Comparison of ENCODE assay signal across 1 cellular context in the genomic region with DNA sequence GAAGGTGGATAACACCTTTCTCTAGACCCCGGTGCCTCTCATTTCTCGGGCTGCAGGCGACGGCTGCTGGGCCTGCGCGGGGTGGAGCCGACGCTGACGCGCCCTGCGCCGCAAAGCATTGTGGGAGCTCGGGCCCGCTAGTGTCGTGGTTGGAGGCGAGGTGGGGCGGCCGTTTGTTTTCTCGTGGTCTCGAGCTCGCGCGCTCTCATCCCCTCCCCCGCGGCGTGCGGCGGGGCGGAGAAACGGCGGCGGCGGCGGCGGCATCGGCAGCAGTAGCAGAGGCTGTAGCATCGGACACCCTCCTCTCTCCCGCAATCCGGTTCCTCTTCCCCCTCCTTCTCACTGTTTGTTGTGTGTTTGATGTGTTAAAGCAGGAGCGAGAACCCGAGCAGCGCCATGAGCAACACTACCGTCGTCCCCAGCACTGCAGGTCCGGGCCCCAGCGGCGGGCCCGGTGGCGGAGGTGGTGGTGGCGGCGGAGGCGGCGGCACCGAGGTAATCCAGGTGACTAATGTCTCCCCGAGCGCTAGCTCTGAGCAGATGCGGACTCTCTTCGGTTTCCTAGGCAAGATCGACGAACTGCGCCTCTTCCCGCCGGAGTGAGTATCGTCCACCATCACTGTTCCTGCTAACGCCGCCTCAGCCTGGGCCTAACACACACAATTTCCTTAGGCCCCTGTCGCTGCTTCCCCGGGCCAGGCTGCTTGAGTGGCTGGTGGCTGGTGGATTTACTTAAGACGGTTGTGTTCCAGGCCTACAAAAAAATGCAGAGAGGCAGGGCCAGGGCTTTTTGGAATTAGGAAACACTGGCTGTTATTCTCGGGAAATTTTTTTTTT.
TF ChIP-seq lines count a peak whose summit lies in the region.

A gene with protein sequence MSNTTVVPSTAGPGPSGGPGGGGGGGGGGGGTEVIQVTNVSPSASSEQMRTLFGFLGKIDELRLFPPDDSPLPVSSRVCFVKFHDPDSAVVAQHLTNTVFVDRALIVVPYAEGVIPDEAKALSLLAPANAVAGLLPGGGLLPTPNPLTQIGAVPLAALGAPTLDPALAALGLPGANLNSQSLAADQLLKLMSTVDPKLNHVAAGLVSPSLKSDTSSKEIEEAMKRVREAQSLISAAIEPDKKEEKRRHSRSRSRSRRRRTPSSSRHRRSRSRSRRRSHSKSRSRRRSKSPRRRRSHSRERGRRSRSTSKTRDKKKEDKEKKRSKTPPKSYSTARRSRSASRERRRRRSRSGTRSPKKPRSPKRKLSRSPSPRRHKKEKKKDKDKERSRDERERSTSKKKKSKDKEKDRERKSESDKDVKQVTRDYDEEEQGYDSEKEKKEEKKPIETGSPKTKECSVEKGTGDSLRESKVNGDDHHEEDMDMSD (plus strand): TSS at position 140 of the 837 bp plus-strand sequence. CDS start 257 bp downstream, at position 397.

TF ChIP-seq in K562, 482 proteins besides CTCF, POLR2A, EP300 and RAD21 (continued from another document and continues in another):
- TF ChIP-seq, protein P1, sequence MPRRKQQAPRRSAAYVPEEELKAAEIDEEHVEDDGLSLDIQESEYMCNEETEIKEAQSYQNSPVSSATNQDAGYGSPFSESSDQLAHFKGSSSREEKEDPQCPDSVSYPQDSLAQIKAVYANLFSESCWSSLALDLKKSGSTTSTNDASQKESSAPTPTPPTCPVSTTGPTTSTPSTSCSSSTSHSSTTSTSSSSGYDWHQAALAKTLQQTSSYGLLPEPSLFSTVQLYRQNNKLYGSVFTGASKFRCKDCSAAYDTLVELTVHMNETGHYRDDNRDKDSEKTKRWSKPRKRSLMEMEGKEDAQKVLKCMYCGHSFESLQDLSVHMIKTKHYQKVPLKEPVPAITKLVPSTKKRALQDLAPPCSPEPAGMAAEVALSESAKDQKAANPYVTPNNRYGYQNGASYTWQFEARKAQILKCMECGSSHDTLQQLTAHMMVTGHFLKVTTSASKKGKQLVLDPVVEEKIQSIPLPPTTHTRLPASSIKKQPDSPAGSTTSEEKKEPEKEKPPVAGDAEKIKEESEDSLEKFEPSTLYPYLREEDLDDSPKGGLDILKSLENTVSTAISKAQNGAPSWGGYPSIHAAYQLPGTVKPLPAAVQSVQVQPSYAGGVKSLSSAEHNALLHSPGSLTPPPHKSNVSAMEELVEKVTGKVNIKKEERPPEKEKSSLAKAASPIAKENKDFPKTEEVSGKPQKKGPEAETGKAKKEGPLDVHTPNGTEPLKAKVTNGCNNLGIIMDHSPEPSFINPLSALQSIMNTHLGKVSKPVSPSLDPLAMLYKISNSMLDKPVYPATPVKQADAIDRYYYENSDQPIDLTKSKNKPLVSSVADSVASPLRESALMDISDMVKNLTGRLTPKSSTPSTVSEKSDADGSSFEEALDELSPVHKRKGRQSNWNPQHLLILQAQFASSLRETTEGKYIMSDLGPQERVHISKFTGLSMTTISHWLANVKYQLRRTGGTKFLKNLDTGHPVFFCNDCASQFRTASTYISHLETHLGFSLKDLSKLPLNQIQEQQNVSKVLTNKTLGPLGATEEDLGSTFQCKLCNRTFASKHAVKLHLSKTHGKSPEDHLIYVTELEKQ (CRISPR knock-in tag; IDR thresholded peaks at IDR 0.05), result no peak
- TF ChIP-seq GTF2E2 (tag; IDR thresholded peaks at IDR 0.05) (peak; percentile 56; the same call in 1 of the 2 replicates), HNRNPL (IDR thresholded peaks at IDR 0.05; ENCODE audit: low read depth, low read length) (0 out of 2 replicates have a peak, but pooled peaks have one; percentile 40), HCFC1 (IDR thresholded peaks at IDR 0.05; ENCODE audit: low read depth, low read length) (peak; percentile 55; the same call in 1 of the 2 replicates), FOXJ2 (tag; IDR thresholded peaks at IDR 0.05) (no peak), SMARCA4 (IDR thresholded peaks at IDR 0.05) (no peak), PYGO2 (tag; IDR thresholded peaks at IDR 0.05) (no peak), NBN (IDR thresholded peaks at IDR 0.05; ENCODE audit: low read depth) (peak; percentile 26; the same call in 1 of the 2 replicates), MCM2 (IDR thresholded peaks at IDR 0.05; ENCODE audit: low read depth) (no peak), SNIP1 (IDR thresholded peaks at IDR 0.05; ENCODE audit: low read depth) (no peak), TBP (optimal IDR thresholded peaks at IDR 0.05; ENCODE audit: low read depth, low read length) (peak; percentile 64), ZC3H4 (CRISPR knock-in tag; IDR thresholded peaks at IDR 0.05; ENCODE audit: borderline replicate concordance) (no peak), HLTF (IDR thresholded peaks at IDR 0.05) (0 out of 2 replicates have a peak, but pooled peaks have one; percentile 51), PTRF (tag; IDR thresholded peaks at IDR 0.05) (no peak), HNRNPH1 (optimal IDR thresholded peaks at IDR 0.05; ENCODE audit: low read depth, low read length) (no peak), NR2F6 (CRISPR knock-in tag; IDR thresholded peaks at IDR 0.05) (no peak), DACH1 (IDR thresholded peaks at IDR 0.05; ENCODE audit: partially characterized antibody) (no peak), NCOA4 (IDR thresholded peaks at IDR 0.05; ENCODE audit: partially characterized antibody) (no peak), FOXP1 (CRISPR knock-in tag; IDR thresholded peaks at IDR 0.05) (peak; percentile 38; the same call in 1 of the 2 replicates), POLR3G (IDR thresholded peaks at IDR 0.05; ENCODE audit: extremely low read depth, insufficient read length, insufficient replicate concordance) (no peak), PHTF2 (CRISPR knock-in tag; IDR thresholded peaks at IDR 0.05) (no peak), JUND (IDR thresholded peaks at IDR 0.05; ENCODE audit: borderline replicate concordance, low read depth, low read length) (0 out of 2 replicates have a peak, but pooled peaks have one; percentile 36), JUND (tag; IDR thresholded peaks at IDR 0.05; ENCODE audit: borderline replicate concordance, low read depth, low read length) (peak; percentile 42; the same call in 1 of the 3 replicates), RFX7 (CRISPR knock-in tag; IDR thresholded peaks at IDR 0.05) (no peak), ZNF197 (CRISPR knock-in tag; IDR thresholded peaks at IDR 0.05; ENCODE audit: low read depth) (no peak; the same call in 1 of the 2 replicates), ASH1L (IDR thresholded peaks at IDR 0.05; ENCODE audit: borderline replicate concordance, low read depth, partially characterized antibody) (no peak), ETV5 (CRISPR knock-in tag; IDR thresholded peaks at IDR 0.05; ENCODE audit: low read depth) (0 out of 2 replicates have a peak, but pooled peaks have one; percentile 30), FIP1L1 (IDR thresholded peaks at IDR 0.05; ENCODE audit: low read depth, low read length, poor library complexity, severe bottlenecking) (peak; percentile 95), EGR1 (conservative IDR thresholded peaks at IDR 0.05) (peak; percentile 83), ZNF644 (tag; IDR thresholded peaks at IDR 0.05; ENCODE audit: low read depth) (no peak; the same call in 1 of the 2 replicates), TRIM24 (IDR thresholded peaks at IDR 0.05) (peak in 1 of 2 experiments; percentile 49; a peak in 2 of 4 replicates), PRPF4 (IDR thresholded peaks at IDR 0.05; ENCODE audit: insufficient read depth, low read depth, low read length, poor library complexity, severe bottlenecking) (no peak), CSDE1 (IDR thresholded peaks at IDR 0.05) (no peak), ZNF76 (CRISPR knock-in tag; IDR thresholded peaks at IDR 0.05; ENCODE audit: borderline replicate concordance) (no peak), NFIC (IDR thresholded peaks at IDR 0.05) (0 out of 2 replicates have a peak, but pooled peaks have one; percentile 24), CREB1 (IDR thresholded peaks at IDR 0.05) (peak; percentile 87), CREB1 (CRISPR knock-in tag; IDR thresholded peaks at IDR 0.05) (peak; percentile 84), PCBP1 (IDR thresholded peaks at IDR 0.05; ENCODE audit: low read depth, low read length, poor library complexity, severe bottlenecking) (peak; percentile 41), POLR3A (IDR thresholded peaks at IDR 0.05; ENCODE audit: borderline replicate concordance, extremely low read depth, insufficient read depth, insufficient read length) (no peak), NCOA2 (IDR thresholded peaks at IDR 0.05; ENCODE audit: partially characterized antibody in 2 of 2) (no peak), CBFA2T3 (IDR thresholded peaks at IDR 0.05) (no peak), ZNF717 (CRISPR knock-in tag; IDR thresholded peaks at IDR 0.05) (no peak)
- TF ChIP-seq, protein P2, sequence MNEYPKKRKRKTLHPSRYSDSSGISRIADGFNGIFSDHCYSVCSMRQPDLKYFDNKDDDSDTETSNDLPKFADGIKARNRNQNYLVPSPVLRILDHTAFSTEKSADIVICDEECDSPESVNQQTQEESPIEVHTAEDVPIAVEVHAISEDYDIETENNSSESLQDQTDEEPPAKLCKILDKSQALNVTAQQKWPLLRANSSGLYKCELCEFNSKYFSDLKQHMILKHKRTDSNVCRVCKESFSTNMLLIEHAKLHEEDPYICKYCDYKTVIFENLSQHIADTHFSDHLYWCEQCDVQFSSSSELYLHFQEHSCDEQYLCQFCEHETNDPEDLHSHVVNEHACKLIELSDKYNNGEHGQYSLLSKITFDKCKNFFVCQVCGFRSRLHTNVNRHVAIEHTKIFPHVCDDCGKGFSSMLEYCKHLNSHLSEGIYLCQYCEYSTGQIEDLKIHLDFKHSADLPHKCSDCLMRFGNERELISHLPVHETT (CRISPR knock-in tag; conservative IDR thresholded peaks at IDR 0.05 in 1 of 2, IDR thresholded peaks at IDR 0.05 in 1 of 2), result peak in 1 of 2 experiments; percentile 96; a peak in 2 of 4 replicates
- TF ChIP-seq, protein P3, sequence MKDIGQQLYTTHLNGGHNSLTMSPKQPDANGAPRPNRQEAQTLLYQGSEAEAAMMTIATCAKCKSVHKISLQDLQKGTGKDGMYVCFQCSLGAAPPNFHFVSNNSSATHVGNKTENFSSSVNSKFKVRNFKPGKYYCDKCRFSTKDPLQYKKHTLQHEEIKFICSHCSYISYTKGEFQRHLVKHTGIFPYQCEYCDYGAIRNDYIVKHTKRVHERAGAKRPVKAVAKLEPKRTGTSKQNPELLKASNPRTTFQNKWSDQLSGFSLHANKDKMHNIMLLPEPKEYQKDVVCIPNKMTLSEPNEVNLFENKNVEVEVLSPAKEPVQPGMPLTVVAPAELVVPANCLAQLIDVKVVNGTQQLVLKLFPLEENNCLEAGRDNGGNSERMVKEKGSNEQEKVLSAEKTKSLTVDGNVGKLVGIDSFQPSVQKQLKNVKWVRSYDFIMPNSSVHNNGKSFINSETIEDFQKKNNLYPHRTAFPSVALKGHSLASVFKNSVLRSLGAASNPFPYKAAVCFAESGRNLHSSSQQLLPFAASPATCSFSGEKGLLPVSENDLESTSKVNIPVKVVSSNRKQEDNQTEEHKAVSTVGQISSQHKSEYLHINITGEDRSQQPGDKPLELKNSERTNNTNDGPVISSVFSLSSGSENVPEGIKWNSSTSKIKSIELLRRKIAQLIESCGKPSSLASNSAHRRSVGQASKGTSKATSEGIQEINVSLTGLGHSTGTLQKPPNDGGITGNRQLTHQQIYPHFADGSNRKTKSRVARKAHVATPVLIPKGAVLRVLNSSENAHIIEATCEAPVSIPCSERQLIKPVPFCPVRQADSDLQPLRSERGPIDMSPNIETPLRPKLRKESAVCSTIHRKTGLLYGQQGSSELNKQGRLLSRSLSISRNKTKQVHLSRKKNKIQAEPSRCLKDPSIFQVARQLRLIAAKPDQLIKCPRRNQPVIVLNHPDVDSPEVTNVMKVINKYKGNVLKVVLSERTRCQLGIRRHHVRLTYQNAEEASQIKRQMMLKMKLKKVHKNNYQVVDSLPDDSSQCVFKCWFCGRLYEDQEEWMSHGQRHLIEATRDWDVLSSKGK (CRISPR knock-in tag; IDR thresholded peaks at IDR 0.05), result no peak
- TF ChIP-seq, protein P4, sequence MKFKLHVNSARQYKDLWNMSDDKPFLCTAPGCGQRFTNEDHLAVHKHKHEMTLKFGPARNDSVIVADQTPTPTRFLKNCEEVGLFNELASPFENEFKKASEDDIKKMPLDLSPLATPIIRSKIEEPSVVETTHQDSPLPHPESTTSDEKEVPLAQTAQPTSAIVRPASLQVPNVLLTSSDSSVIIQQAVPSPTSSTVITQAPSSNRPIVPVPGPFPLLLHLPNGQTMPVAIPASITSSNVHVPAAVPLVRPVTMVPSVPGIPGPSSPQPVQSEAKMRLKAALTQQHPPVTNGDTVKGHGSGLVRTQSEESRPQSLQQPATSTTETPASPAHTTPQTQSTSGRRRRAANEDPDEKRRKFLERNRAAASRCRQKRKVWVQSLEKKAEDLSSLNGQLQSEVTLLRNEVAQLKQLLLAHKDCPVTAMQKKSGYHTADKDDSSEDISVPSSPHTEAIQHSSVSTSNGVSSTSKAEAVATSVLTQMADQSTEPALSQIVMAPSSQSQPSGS (CRISPR knock-in tag; IDR thresholded peaks at IDR 0.05), result no peak
- TF ChIP-seq, protein P5, sequence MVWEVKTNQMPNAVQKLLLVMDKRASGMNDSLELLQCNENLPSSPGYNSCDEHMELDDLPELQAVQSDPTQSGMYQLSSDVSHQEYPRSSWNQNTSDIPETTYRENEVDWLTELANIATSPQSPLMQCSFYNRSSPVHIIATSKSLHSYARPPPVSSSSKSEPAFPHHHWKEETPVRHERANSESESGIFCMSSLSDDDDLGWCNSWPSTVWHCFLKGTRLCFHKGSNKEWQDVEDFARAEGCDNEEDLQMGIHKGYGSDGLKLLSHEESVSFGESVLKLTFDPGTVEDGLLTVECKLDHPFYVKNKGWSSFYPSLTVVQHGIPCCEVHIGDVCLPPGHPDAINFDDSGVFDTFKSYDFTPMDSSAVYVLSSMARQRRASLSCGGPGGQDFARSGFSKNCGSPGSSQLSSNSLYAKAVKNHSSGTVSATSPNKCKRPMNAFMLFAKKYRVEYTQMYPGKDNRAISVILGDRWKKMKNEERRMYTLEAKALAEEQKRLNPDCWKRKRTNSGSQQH (CRISPR knock-in tag; IDR thresholded peaks at IDR 0.05), result no peak
- TF ChIP-seq, protein P6, sequence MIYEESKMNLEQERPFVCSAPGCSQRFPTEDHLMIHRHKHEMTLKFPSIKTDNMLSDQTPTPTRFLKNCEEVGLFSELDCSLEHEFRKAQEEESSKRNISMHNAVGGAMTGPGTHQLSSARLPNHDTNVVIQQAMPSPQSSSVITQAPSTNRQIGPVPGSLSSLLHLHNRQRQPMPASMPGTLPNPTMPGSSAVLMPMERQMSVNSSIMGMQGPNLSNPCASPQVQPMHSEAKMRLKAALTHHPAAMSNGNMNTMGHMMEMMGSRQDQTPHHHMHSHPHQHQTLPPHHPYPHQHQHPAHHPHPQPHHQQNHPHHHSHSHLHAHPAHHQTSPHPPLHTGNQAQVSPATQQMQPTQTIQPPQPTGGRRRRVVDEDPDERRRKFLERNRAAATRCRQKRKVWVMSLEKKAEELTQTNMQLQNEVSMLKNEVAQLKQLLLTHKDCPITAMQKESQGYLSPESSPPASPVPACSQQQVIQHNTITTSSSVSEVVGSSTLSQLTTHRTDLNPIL (CRISPR knock-in tag; IDR thresholded peaks at IDR 0.05), result no peak
- TF ChIP-seq, protein P7, sequence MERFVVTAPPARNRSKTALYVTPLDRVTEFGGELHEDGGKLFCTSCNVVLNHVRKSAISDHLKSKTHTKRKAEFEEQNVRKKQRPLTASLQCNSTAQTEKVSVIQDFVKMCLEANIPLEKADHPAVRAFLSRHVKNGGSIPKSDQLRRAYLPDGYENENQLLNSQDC (CRISPR knock-in tag; IDR thresholded peaks at IDR 0.05), result peak; percentile 96
- TF ChIP-seq, protein P8, sequence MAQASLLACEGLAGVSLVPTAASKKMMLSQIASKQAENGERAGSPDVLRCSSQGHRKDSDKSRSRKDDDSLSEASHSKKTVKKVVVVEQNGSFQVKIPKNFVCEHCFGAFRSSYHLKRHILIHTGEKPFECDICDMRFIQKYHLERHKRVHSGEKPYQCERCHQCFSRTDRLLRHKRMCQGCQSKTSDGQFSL (CRISPR knock-in tag; IDR thresholded peaks at IDR 0.05), result no peak
- TF ChIP-seq, protein P8 (tag; IDR thresholded peaks at IDR 0.05), result no peak
